In the genomic region with DNA sequence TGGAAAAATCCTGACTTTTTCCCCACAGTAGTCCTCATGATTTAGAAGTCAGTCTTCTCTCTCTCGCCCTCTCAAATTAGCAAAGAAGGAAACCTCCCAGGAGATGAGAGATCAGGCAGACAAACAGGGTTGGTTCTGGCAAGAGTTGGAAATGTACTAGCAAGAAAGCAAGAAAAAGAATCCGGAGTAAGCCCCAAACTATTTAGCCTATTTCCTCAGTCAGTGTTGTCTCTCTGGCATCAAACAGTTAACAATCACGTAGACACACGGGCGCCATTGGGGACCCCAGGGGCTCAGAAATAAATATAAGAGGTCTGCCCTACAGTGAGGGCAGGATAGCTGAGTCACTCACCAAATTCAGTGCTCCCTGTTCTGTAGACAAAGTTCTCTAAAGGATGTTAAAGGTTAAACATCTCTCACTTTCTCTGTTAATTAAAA, we compare ENCODE assay signal across 11 cellular contexts. TPM values are rescaled to one million over a fixed set of nuclear protein-coding genes. Genes with fewer than 3 reads are reported as not detected.
DNase-seq lines count a peak whose midpoint lies in the region; ATAC-seq and TF ChIP-seq lines count a peak whose summit lies in the region.
"Had no signal": no experiment of that assay in that cellular context is flagged by ENCODE, and none has a peak within 500 bp of the region (broad histone marks: within the 10 kb centered on the region; RNA-seq: fewer than 3 reads in every experiment).

No MANE protein-coding gene starts in this region.

- intact Hi-C loops in ovary (cut with DNase I), result loop anchor here in 1 of 4 donors (5.0 kb wide), 1 partner anchor 41 kb away; no protein-coding TSS in a partner anchor

- no peak for TF ChIP-seq EP300 in ovary (IDR thresholded peaks at IDR 0.05)

- no peaks in the 10 kb centered on the region; the same call in 1 of the 2 replicates for H3K9me3 ChIP-seq in AG04450 (ENCODE audit: control insufficient read depth, insufficient read depth, low read length)
- H3K9me3 ChIP-seq in SJSA1 (replicated peaks), result no peaks in the 10 kb centered on the region
- H3K9me3 ChIP-seq in ovary, result no peaks in the 10 kb centered on the region
- H3K9me3 ChIP-seq in HAP-1, result no peaks in the 10 kb centered on the region

- CTCF ChIA-PET in AG04450 (lab: Charles Lee), result no interaction called here

- 9 to 14% (median 12%) methylated on average over 5 of the region's 5 CpGs for WGBS in ovary, 3 donors

- H3K36me3 ChIP-seq in SJSA1 (no peaks in the 10 kb centered on the region), ovary (no peaks in the 10 kb centered on the region), HAP-1 (replicated peaks) (no peaks in the 10 kb centered on the region), H7 (replicated peaks; ENCODE audit: control insufficient read depth, insufficient read depth, low read length) (no peaks in the 10 kb centered on the region)

- H3K4me3 ChIP-seq in AG04450 (ENCODE audit: low read depth, low read length) (no peak overlapping the region), SJSA1 (no peak overlapping the region), fibroblast of pulmonary artery (replicated peaks; ENCODE audit: low read depth, low read length) (no peak overlapping the region), ovary (no peak overlapping the region), HAP-1 (no peak overlapping the region), H7 (ENCODE audit: insufficient read depth, low read depth, low read length) (no peak overlapping the region)

- H3K27me3 ChIP-seq in AG04450 (ENCODE audit: control insufficient read depth, insufficient read depth, low read length), result no peaks in the 10 kb centered on the region
- no peaks in the 10 kb centered on the region for H3K27me3 ChIP-seq in SJSA1 (replicated peaks)
- no peaks in the 10 kb centered on the region for H3K27me3 ChIP-seq in ovary
- no peaks in the 10 kb centered on the region for H3K27me3 ChIP-seq in HAP-1 (ENCODE audit: low read depth)
- H3K27me3 ChIP-seq in H7 (ENCODE audit: control insufficient read depth, insufficient read depth, low read length), result no peaks in the 10 kb centered on the region

- no peak for DNase-seq in AG04450 (ENCODE audit: low read depth, low spot score)
- peak in 1 of 2 experiments; percentile 23 for DNase-seq in SJSA1 (ENCODE audit: low read depth in 1 of 2, low spot score in 2 of 2)
- DNase-seq in fibroblast of pulmonary artery (ENCODE audit: low read depth), result peak; percentile 55
- no peak for DNase-seq in ovary
- DNase-seq in HAP-1 (ENCODE audit: low spot score in 2 of 2), result no peak
- no peak for DNase-seq in GDM1 (lab: John Stamatoyannopoulos, UW)
- no peak for DNase-seq in H7
- DNase-seq: CD4-positive, alpha-beta T cell had no signal

- no peak for ATAC-seq in HG02678 (IDR thresholded peaks at IDR 0.05; ENCODE audit: unreplicated experiment)
- ATAC-seq: left lobe of liver had no signal

- H3K27ac ChIP-seq in AG04450 (ENCODE audit: low read depth, low read length) (peak overlapping the region; percentile 87), SJSA1 (peak overlapping the region; percentile 54), ovary (peak overlapping the region; percentile 68 to 85)

- in situ Hi-C loops in HAP-1 (cut with MboI; ENCODE audit: low sequenced_read_pairs), result no loop called here

- TF ChIP-seq CTCF in AG04450 (IDR thresholded peaks at IDR 0.05; ENCODE audit: low read depth, low read length), result no peak
- TF ChIP-seq CTCF in fibroblast of pulmonary artery (IDR thresholded peaks at IDR 0.05; ENCODE audit: low read length, missing control alignments), result no peak
- no peak for TF ChIP-seq CTCF in ovary (IDR thresholded peaks at IDR 0.05)

- peaks cover 26% of the 10 kb centered on the region for H3K4me1 ChIP-seq in SJSA1 (replicated peaks)
- H3K4me1 ChIP-seq in ovary (ENCODE audit: insufficient read depth), result peaks cover 13% of the 10 kb centered on the region
- peaks cover 12% of the 10 kb centered on the region for H3K4me1 ChIP-seq in HAP-1

- no peak for TF ChIP-seq POLR2A in ovary (IDR thresholded peaks at IDR 0.05)

- POLR2A ChIA-PET in AG04450 (lab: Yijun Ruan, JAX), result no interaction called here

RNA-seq across cellular contexts. Expression of gene C11orf52, which starts 4.7 kb away (rescaled TPM):
- polyA plus RNA-seq in AG04450 (2011; rRNA removed), result 0.38 and 0.61 TPM in 2 replicates
- 0.32 and 0.35 TPM in 2 replicates for polyA minus RNA-seq in AG04450 (2011; rRNA and poly(A)+ RNA removed)
- not detected in 2 replicates for total RNA-seq in SJSA1 (2014; rRNA removed; shearing (Covaris generic))
- 1 to 10 TPM in 6 of 7 donors, not detected in 1; 1.3 to 5.9 (median 1.9) TPM for total RNA-seq in ovary
- 1 to 10 TPM; 2.4 to 3.7 TPM for polyA plus RNA-seq in ovary
- 0.33 and 1.7 TPM in 2 replicates for total RNA-seq in H7 (2014; rRNA removed; shearing (Covaris generic))
- total RNA-seq: CD4-positive, alpha-beta T cell; T-helper 2 cell treated with Interferon-gamma antibody and Interleukin-4, amounts not matched to agents 100 ng/mL and 5 ng/mL, for 36 hours had no signal

RNA-seq across cellular contexts. Expression of gene HSPB2, which starts 10.8 kb away (rescaled TPM):
- polyA plus RNA-seq in AG04450 (2011; rRNA removed), result 0.41 and 0.79 TPM in 2 replicates
- not detected in 2 replicates for polyA minus RNA-seq in AG04450 (2011; rRNA and poly(A)+ RNA removed)
- total RNA-seq in SJSA1 (2014; rRNA removed; shearing (Covaris generic)), result not detected in 2 replicates
- 10 to 100 TPM in 1 of 7 donors, 1 to 10 TPM in 4, under 1 TPM in 1, not detected in 1; 0.34 to 10.3 (median 7.6) TPM for total RNA-seq in ovary
- 10 to 100 TPM in 1 of 2 donors, 1 to 10 TPM in 1; 5.0 to 11.8 TPM for polyA plus RNA-seq in ovary
- 0.18 TPM in 1 of 2 replicates, not detected in the other for total RNA-seq in H7 (2014; rRNA removed; shearing (Covaris generic))
- total RNA-seq: CD4-positive, alpha-beta T cell; T-helper 2 cell treated with Interferon-gamma antibody and Interleukin-4, amounts not matched to agents 100 ng/mL and 5 ng/mL, for 36 hours had no signal

RNA-seq across cellular contexts. Expression of gene CRYAB, which starts 11.8 kb away (rescaled TPM):
- polyA plus RNA-seq in AG04450 (2011; rRNA removed) (6.1 and 6.3 TPM in 2 replicates), ovary (100 to 1,000 TPM in 1 of 2 donors, 10 to 100 TPM in 1; 69.2 to 301 TPM)
- 3.0 and 3.7 TPM in 2 replicates for polyA minus RNA-seq in AG04450 (2011; rRNA and poly(A)+ RNA removed)
- 0.97 and 3.1 TPM in 2 replicates for total RNA-seq in SJSA1 (2014; rRNA removed; shearing (Covaris generic))
- 100 to 1,000 TPM in 1 of 7 donors, 10 to 100 TPM in 6; 22.7 to 121 (median 72.5) TPM for total RNA-seq in ovary
- 0.44 and 1.5 TPM in 2 replicates for total RNA-seq in H7 (2014; rRNA removed; shearing (Covaris generic))
- total RNA-seq: CD4-positive, alpha-beta T cell; T-helper 2 cell treated with Interferon-gamma antibody and Interleukin-4, amounts not matched to agents 100 ng/mL and 5 ng/mL, for 36 hours had no signal

RNA-seq across cellular contexts. Expression of gene DIXDC1, which starts 13.8 kb away (rescaled TPM):
- polyA plus RNA-seq in AG04450 (2011; rRNA removed), result 10.5 and 11.5 TPM in 2 replicates
- polyA minus RNA-seq in AG04450 (2011; rRNA and poly(A)+ RNA removed), result 15.9 and 18.9 TPM in 2 replicates
- total RNA-seq in SJSA1 (2014; rRNA removed; shearing (Covaris generic)), result 8.4 and 10.3 TPM in 2 replicates
- total RNA-seq in ovary, result 10 to 100 TPM; 17.0 to 25.4 (median 23.7) TPM
- polyA plus RNA-seq in ovary, result 10 to 100 TPM; 10.3 to 37.9 TPM
- total RNA-seq in H7 (2014; rRNA removed; shearing (Covaris generic)), result 5.0 and 8.7 TPM in 2 replicates

RNA-seq across cellular contexts. Expression of gene CFAP68, which starts 44.0 kb away (rescaled TPM):
- polyA plus RNA-seq in AG04450 (2011; rRNA removed) (40.3 and 45.1 TPM in 2 replicates), ovary (10 to 100 TPM; 28.6 to 70.1 TPM)
- 5.5 and 9.1 TPM in 2 replicates for polyA minus RNA-seq in AG04450 (2011; rRNA and poly(A)+ RNA removed)
- total RNA-seq in SJSA1 (2014; rRNA removed; shearing (Covaris generic)), result 1.7 and 8.6 TPM in 2 replicates
- total RNA-seq in ovary, result 10 to 100 TPM; 11.6 to 40.9 (median 21.4) TPM
- total RNA-seq in H7 (2014; rRNA removed; shearing (Covaris generic)), result 8.7 and 10.7 TPM in 2 replicates
